Comparison of ENCODE assay signal across 25 cellular contexts in genomic region chr4:138588501-138588900, GRCh38.
DNase-seq lines count a peak whose midpoint lies in the region; ATAC-seq and TF ChIP-seq lines count a peak whose summit lies in the region.
"Had no signal": no experiment of that assay in that cellular context is flagged by ENCODE, and none has a peak within 500 bp of the region (broad histone marks: within the 10 kb centered on the region; RNA-seq: fewer than 3 reads in every experiment).

No MANE protein-coding gene starts in this region.

- H4K20me1 ChIP-seq in GM23248 (ENCODE audit: insufficient read depth) (no peaks in the 10 kb centered on the region), MM.1S (ENCODE audit: insufficient read depth, low read length) (no peaks in the 10 kb centered on the region)

- H3K27me3 ChIP-seq in GM23248 (replicated peaks; ENCODE audit: insufficient read depth), result no peaks in the 10 kb centered on the region
- no peaks in the 10 kb centered on the region for H3K27me3 ChIP-seq in MM.1S (replicated peaks; ENCODE audit: insufficient read depth, low read length)
- no peaks in the 10 kb centered on the region for H3K27me3 ChIP-seq in breast epithelium

- TF ChIP-seq POLR2A in breast epithelium (IDR thresholded peaks at IDR 0.05), result no peak

- H2AFZ ChIP-seq in GM23248 (no peak overlapping the region), MM.1S (ENCODE audit: low read length) (no peak overlapping the region)

- H3K4me1 ChIP-seq in GM23248 (ENCODE audit: insufficient read depth) (no peaks in the 10 kb centered on the region), MM.1S (ENCODE audit: low read length) (peaks cover 21% of the 10 kb centered on the region), breast epithelium (no peaks in the 10 kb centered on the region)

- no peak overlapping the region for H3K27ac Mint-ChIP-seq in activated T-helper 2 cell treated with anti-CD3 and anti-CD28 coated beads, Interferon-gamma antibody, Interleukin-2, Interleukin-4, amounts not matched to agents 10 μg/mL and 5 μg/mL and 100 μg/mL, durations not matched to agents 14 hours and 24 hours and 36 hours
- H3K27ac Mint-ChIP-seq: CD4-positive, alpha-beta T cell; IgD-negative memory B cell; T-cell had no signal

- H3K9me3 ChIP-seq in GM23248 (ENCODE audit: low read depth) (no peaks in the 10 kb centered on the region), MM.1S (replicated peaks; ENCODE audit: insufficient read depth, low read length) (no peaks in the 10 kb centered on the region), breast epithelium (no peaks in the 10 kb centered on the region)

- H3K36me3 Mint-ChIP-seq in activated T-helper 2 cell treated with anti-CD3 and anti-CD28 coated beads, Interferon-gamma antibody, Interleukin-2, Interleukin-4, amounts not matched to agents 10 μg/mL and 5 μg/mL and 100 μg/mL, durations not matched to agents 14 hours and 24 hours and 36 hours (ENCODE audit: low read depth), result no peaks in the 10 kb centered on the region
- H3K36me3 Mint-ChIP-seq: IgD-negative memory B cell, T-cell had no signal

- no peaks in the 10 kb centered on the region for H3K4me1 Mint-ChIP-seq in activated T-helper 2 cell treated with anti-CD3 and anti-CD28 coated beads, Interferon-gamma antibody, Interleukin-2, Interleukin-4, amounts not matched to agents 10 μg/mL and 5 μg/mL and 100 μg/mL, durations not matched to agents 14 hours and 24 hours and 36 hours (ENCODE audit: low read depth)
- H3K4me1 Mint-ChIP-seq: IgD-negative memory B cell, T-cell had no signal

- in situ Hi-C loops in GM23248 (cut with MboI), result no loop called here

- no peak overlapping the region for H3K27ac ChIP-seq in GM23248
- peak overlapping the region; percentile 14; the same call in 1 of the 2 replicates for H3K27ac ChIP-seq in MM.1S (ENCODE audit: low read length)
- no peak overlapping the region for H3K27ac ChIP-seq in breast epithelium
- H3K27ac ChIP-seq: 22Rv1, RWPE1 had no signal

- no peaks in the 10 kb centered on the region for H3K27me3 Mint-ChIP-seq in activated T-helper 2 cell treated with anti-CD3 and anti-CD28 coated beads, Interferon-gamma antibody, Interleukin-2, Interleukin-4, amounts not matched to agents 10 μg/mL and 5 μg/mL and 100 μg/mL, durations not matched to agents 14 hours and 24 hours and 36 hours (ENCODE audit: low read depth)
- H3K27me3 Mint-ChIP-seq: IgD-negative memory B cell, T-cell had no signal

- H3K9me3 Mint-ChIP-seq in activated T-helper 2 cell treated with anti-CD3 and anti-CD28 coated beads, Interferon-gamma antibody, Interleukin-2, Interleukin-4, amounts not matched to agents 10 μg/mL and 5 μg/mL and 100 μg/mL, durations not matched to agents 14 hours and 24 hours and 36 hours, result no peaks in the 10 kb centered on the region
- H3K9me3 Mint-ChIP-seq: CD4-positive, alpha-beta T cell had no signal

- no peak for ATAC-seq in HG02763 (IDR thresholded peaks at IDR 0.05; ENCODE audit: unreplicated experiment)
- ATAC-seq: HCT116, Panc1, T-cell had no signal

- no peaks in the 10 kb centered on the region for H3K36me3 ChIP-seq in GM23248 (ENCODE audit: low read depth)
- no peaks in the 10 kb centered on the region for H3K36me3 ChIP-seq in MM.1S (replicated peaks; ENCODE audit: insufficient read depth, low read length)
- no peaks in the 10 kb centered on the region for H3K36me3 ChIP-seq in breast epithelium

- intact Hi-C loops in activated T-helper 2 cell treated with anti-CD3 and anti-CD28 coated beads, Interferon-gamma antibody, Interleukin-2, Interleukin-4, amounts not matched to agents 10 μg/mL and 5 μg/mL and 100 μg/mL, durations not matched to agents 14 hours and 24 hours and 36 hours (cut with micrococcal nuclease), result no loop called here
- intact Hi-C loops in breast epithelium (cut with DNase I; ENCODE audit: low total_unique reads), result no loop called here

- H3F3A ChIP-seq in GM23248 (ENCODE audit: insufficient read depth) (no peaks in the 10 kb centered on the region), MM.1S (ENCODE audit: insufficient read depth, low read length) (peaks cover 11% of the 10 kb centered on the region; the same call in 1 of the 2 replicates)

- H3K9me2 ChIP-seq in GM23248 (ENCODE audit: insufficient read depth), result no peaks in the 10 kb centered on the region
- no peaks in the 10 kb centered on the region; the same call in 1 of the 2 replicates for H3K9me2 ChIP-seq in MM.1S (replicated peaks; ENCODE audit: insufficient read depth, low read length)

- H3K4me3 Mint-ChIP-seq in activated T-helper 2 cell treated with anti-CD3 and anti-CD28 coated beads, Interferon-gamma antibody, Interleukin-2, Interleukin-4, amounts not matched to agents 10 μg/mL and 5 μg/mL and 100 μg/mL, durations not matched to agents 14 hours and 24 hours and 36 hours (ENCODE audit: low read depth), result no peak overlapping the region
- H3K4me3 Mint-ChIP-seq: CD4-positive, alpha-beta T cell; IgD-negative memory B cell; T-cell had no signal

- H3K79me2 ChIP-seq in GM23248 (ENCODE audit: insufficient read depth) (no peaks in the 10 kb centered on the region), MM.1S (ENCODE audit: low read length) (no peaks in the 10 kb centered on the region)

- H3K4me3 ChIP-seq in AG10803 (ENCODE audit: low read length) (no peak overlapping the region), GM23248 (no peak overlapping the region), MM.1S (ENCODE audit: low read length) (no peak overlapping the region), breast epithelium (no peak overlapping the region)

- TF ChIP-seq CTCF in AG10803 (conservative IDR thresholded peaks at IDR 0.05; ENCODE audit: low read length) (no peak), MM.1S (IDR thresholded peaks at IDR 0.05; ENCODE audit: low read length) (no peak), breast epithelium (IDR thresholded peaks at IDR 0.05) (no peak)

- H3K9ac ChIP-seq in GM23248 (no peak overlapping the region), MM.1S (ENCODE audit: low read length) (no peak overlapping the region)

- H3K4me2 ChIP-seq in GM23248 (ENCODE audit: unreplicated experiment) (no peak overlapping the region), MM.1S (ENCODE audit: low read depth, low read length) (peak overlapping the region; percentile 38; the same call in 1 of the 2 replicates)

- DNase-seq in AG10803 (ENCODE audit: low read depth) (peak; percentile 23), GM23248 (peak; percentile 12), MM.1S (peak; percentile 72), fibroblast of peridontal ligament (ENCODE audit: extremely low read depth) (peak; percentile 17), breast epithelium (ENCODE audit: low spot score in 2 of 2) (no peak), KG1 (lab: John Stamatoyannopoulos, UW) (no peak)
- no peak for DNase-seq in activated T-helper 2 cell treated with anti-CD3 and anti-CD28 coated beads, Interferon-gamma antibody, Interleukin-2, Interleukin-4, amounts not matched to agents 10 μg/mL and 5 μg/mL and 100 μg/mL, durations not matched to agents 14 hours and 24 hours and 36 hours (ENCODE audit: low spot score)
- DNase-seq: ACHN; CD4-positive, alpha-beta T cell; COR-L47; DMS53; Karpas-422; NCI-H1105; NCI-H1436 treated with DMSO at 0.1 percent for 48 hours; NCI-H187 treated with DMSO at 0.1 percent for 48 hours; NCI-H524 treated with DMSO at 0.1 percent for 48 hours; NCI-H82; SHP77; T-cell had no signal

Comparison
In these comparisons a context has a peak if more than half of its experiments do, and no peak if none do; other contexts are left out.
1. DNase-seq: peak in AG10803 (single experiment), GM23248 (single experiment), MM.1S (single experiment) and fibroblast of peridontal ligament (single experiment); none in activated T-helper 2 cell treated with anti-CD3 and anti-CD28 coated beads, Interferon-gamma antibody, Interleukin-2, Interleukin-4, amounts not matched to agents 10 μg/mL and 5 μg/mL and 100 μg/mL, durations not matched to agents 14 hours and 24 hours and 36 hours (single experiment), breast epithelium (0 of 2) and KG1 (single experiment).